Comparison of ENCODE assay signal across 22 cellular contexts in the genomic region with DNA sequence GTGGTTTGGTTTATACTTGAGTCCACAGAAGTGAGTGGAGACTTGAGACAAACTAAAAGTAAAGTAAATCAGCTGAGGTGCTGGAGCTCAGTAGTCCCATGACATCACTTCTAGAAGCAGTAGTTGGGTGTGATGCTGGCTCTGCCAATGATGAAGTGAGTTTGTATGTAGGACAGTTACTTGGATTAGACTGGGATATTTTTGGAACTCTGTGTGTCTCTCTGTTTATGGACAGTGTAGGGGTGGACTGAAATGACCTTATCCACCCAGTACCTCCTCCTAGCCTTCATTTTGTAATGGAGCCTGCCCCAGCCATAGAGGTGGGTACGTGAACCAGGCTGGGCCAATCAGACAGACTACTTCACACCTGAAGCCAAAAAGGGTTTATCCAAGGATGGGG.
"Had no signal": no experiment of that assay in that cellular context is flagged by ENCODE, and none has a peak within 500 bp of the region (broad histone marks: within the 10 kb centered on the region; RNA-seq: fewer than 3 reads in every experiment).

No MANE protein-coding gene starts in this region.

- H3K4me3 ChIP-seq: dorsolateral prefrontal cortex, mucosa of descending colon, neural progenitor cell, prostate gland, right lobe of liver, testis, tibial artery, upper lobe of left lung had no signal

- DNase-seq: central memory CD4-positive, alpha-beta T cell; dorsolateral prefrontal cortex; effector CD4-positive, alpha-beta T cell; hypothalamus; immature natural killer cell; islet precursor cell; kidney glomerular epithelial cell; mesenchymal stem cell; mucosa of descending colon; naive thymus-derived CD4-positive, alpha-beta T cell; right lobe of liver; stimulated activated CD4-positive, alpha-beta T cell treated with anti-CD3 and anti-CD28 coated beads, Interleukin-2, amount 100 ng/mL, for 24 hours; stimulated activated CD4-positive, alpha-beta T cell treated with anti-CD3 and anti-CD28 coated beads, Interleukin-4, amount 100 ng/mL, for 24 hours; stimulated activated naive CD4-positive, alpha-beta T cell treated with Interleukin-2 at 50 U/mL for 16 hours; substantia nigra; testis; tibial artery; upper lobe of left lung had no signal

- H3K27me3 ChIP-seq: neural progenitor cell, right lobe of liver, testis, tibial artery, upper lobe of left lung had no signal

- H3K4me1 ChIP-seq: neural progenitor cell, parathyroid adenoma, prostate gland, right lobe of liver, tibial artery, upper lobe of left lung had no signal

- H3K9ac ChIP-seq: neural progenitor cell, parathyroid adenoma had no signal

- H3K9me3 ChIP-seq: prostate gland, right lobe of liver, testis, upper lobe of left lung had no signal

- H3K79me2 ChIP-seq: parathyroid adenoma had no signal

- H2AFZ ChIP-seq: neural progenitor cell, parathyroid adenoma had no signal

- H3K27ac ChIP-seq: dorsolateral prefrontal cortex, neural progenitor cell, parathyroid adenoma, prostate gland, right lobe of liver, testis, tibial artery, upper lobe of left lung had no signal

- ATAC-seq: mucosa of descending colon; naive thymus-derived CD4-positive, alpha-beta T cell; right lobe of liver; stimulated activated effector memory CD8-positive, alpha-beta T cell treated with anti-CD3 and anti-CD28 coated beads, Interleukin-12 subunit alpha, Interleukin-12 subunit beta, amount 100 ng/mL, for 72 hours had no signal

- H3K36me3 ChIP-seq: neural progenitor cell, prostate gland, right lobe of liver, tibial artery, upper lobe of left lung had no signal

- H3K4me2 ChIP-seq: neural progenitor cell had no signal
